In the genomic region with DNA sequence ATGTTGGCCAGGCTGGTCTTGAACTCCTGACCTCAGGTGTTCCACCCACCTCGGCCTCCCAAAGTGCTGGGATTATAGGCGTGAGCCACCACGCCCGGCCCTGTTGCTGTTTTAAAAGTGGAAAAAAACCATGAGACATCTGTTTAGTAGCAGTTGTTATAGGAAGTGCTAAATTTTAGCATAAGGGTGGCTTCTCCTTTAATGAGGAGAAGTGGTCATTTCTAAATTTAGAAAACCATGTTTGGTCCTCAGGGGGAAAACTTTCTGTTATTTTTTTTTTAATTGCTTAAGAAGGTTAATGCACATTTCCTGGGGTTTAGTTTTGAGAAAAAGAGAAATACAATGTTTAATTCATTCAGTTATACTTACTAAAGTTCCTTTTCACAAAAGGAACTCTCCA, we compare ENCODE assay signal across 15 cellular contexts.
"Had no signal": no experiment of that assay in that cellular context is flagged by ENCODE, and none has a peak within 500 bp of the region (broad histone marks: within the 10 kb centered on the region; RNA-seq: fewer than 3 reads in every experiment).

No MANE protein-coding gene starts in this region.

- H3K4me3 Mint-ChIP-seq: activated CD4-positive, alpha-beta memory T cell treated with anti-CD3 and anti-CD28 coated beads for 36 hours; activated naive CD8-positive, alpha-beta T cell; activated T-cell treated with anti-CD3 and anti-CD28 coated beads, Interleukin-2, amount 50 U/mL, for 4 hours; brain; effector memory CD8-positive, alpha-beta T cell; neural progenitor cell; stimulated activated naive CD8-positive, alpha-beta T cell treated with anti-CD3 and anti-CD28 coated beads, Interleukin-15, amount 100 ng/mL, for 72 hours had no signal

- H3K4me1 Mint-ChIP-seq: stimulated activated naive CD8-positive, alpha-beta T cell treated with anti-CD3 and anti-CD28 coated beads, Interleukin-15, amount 100 ng/mL, for 72 hours had no signal

- H3K4me2 ChIP-seq: neural progenitor cell had no signal

- H3K27me3 ChIP-seq: neural progenitor cell, ovary, testis had no signal

- H3K9me3 ChIP-seq: ovary, testis had no signal

- ATAC-seq: activated T-cell treated with anti-CD3 and anti-CD28 coated beads, Interleukin-2, amount 50 U/mL, for 4 hours; effector memory CD8-positive, alpha-beta T cell; stimulated activated naive CD8-positive, alpha-beta T cell treated with anti-CD3 and anti-CD28 coated beads, Interleukin-15, amount 100 ng/mL, for 72 hours had no signal

- H3K4me3 ChIP-seq: neural progenitor cell, ovary, testis had no signal

- H2AFZ ChIP-seq: neural progenitor cell had no signal

- H3K9me3 Mint-ChIP-seq: activated CD4-positive, alpha-beta memory T cell treated with anti-CD3 and anti-CD28 coated beads for 36 hours; activated T-cell treated with anti-CD3 and anti-CD28 coated beads, Interleukin-2, amount 50 U/mL, for 4 hours; brain; effector memory CD8-positive, alpha-beta T cell; stimulated activated naive CD8-positive, alpha-beta T cell treated with anti-CD3 and anti-CD28 coated beads, Interleukin-15, amount 100 ng/mL, for 72 hours had no signal

- H3K27ac Mint-ChIP-seq: activated CD4-positive, alpha-beta memory T cell treated with anti-CD3 and anti-CD28 coated beads for 36 hours; activated naive CD8-positive, alpha-beta T cell; brain; effector memory CD8-positive, alpha-beta T cell; stimulated activated naive CD8-positive, alpha-beta T cell treated with anti-CD3 and anti-CD28 coated beads, Interleukin-15, amount 100 ng/mL, for 72 hours had no signal

- H3K36me3 Mint-ChIP-seq: activated CD4-positive, alpha-beta memory T cell treated with anti-CD3 and anti-CD28 coated beads for 36 hours; activated naive CD8-positive, alpha-beta T cell; brain; neural progenitor cell had no signal

- H3K9ac ChIP-seq: neural progenitor cell had no signal

- DNase-seq: activated CD4-positive, alpha-beta memory T cell treated with anti-CD3 and anti-CD28 coated beads for 36 hours; activated effector memory CD4-positive, alpha-beta T cell treated with anti-CD3 and anti-CD28 coated beads, Interleukin-2, amount 50 U/mL, for 16 hours; activated T-cell treated with anti-CD3 and anti-CD28 coated beads, Interleukin-2, amount 50 U/mL, for 4 hours; amygdala; effector memory CD8-positive, alpha-beta T cell; hypothalamus; kidney glomerular epithelial cell; ovary; stimulated activated CD4-positive, alpha-beta T cell treated with anti-CD3 and anti-CD28 coated beads, Interleukin-2, amount 100 ng/mL, for 48 hours; stimulated activated CD8-positive, alpha-beta memory T cell treated with anti-CD3 and anti-CD28 coated beads, Interleukin-4, amount 100 ng/mL, for 48 hours; stimulated activated naive CD8-positive, alpha-beta T cell treated with anti-CD3 and anti-CD28 coated beads, Interleukin-15, amount 100 ng/mL, for 72 hours; testis had no signal

- H3K4me1 ChIP-seq: testis had no signal

- H3K36me3 ChIP-seq: neural progenitor cell, ovary had no signal

- H3K27ac ChIP-seq: neural progenitor cell, ovary, testis had no signal
